In genomic region chr14:57533214-57533613, GRCh38 we compare ENCODE assay signal across 8 cellular contexts. TPM values are rescaled to one million over a fixed set of nuclear protein-coding genes. Genes with fewer than 3 reads are reported as not detected.
A peak's percentile ranks its signal among the peaks of the same experiment; 100 is the strongest.
DNase-seq lines count a peak whose midpoint lies in the region; ATAC-seq, FAIRE-seq and TF ChIP-seq lines count a peak whose summit lies in the region.

No MANE protein-coding gene starts in this region.

- no peak for TF ChIP-seq EP300 in A549 (IDR thresholded peaks at IDR 0.05)

- H3K27ac ChIP-seq in A549 (no peak overlapping the region), prostate gland (no peak overlapping the region)

- POLR2A ChIA-PET in A549 (lab: Yijun Ruan, JAX), result no interaction called here

- H3K4me2 ChIP-seq in A549, result no peak overlapping the region

- peak; percentile 43 to 44; a peak in 2 of 6 replicates for ATAC-seq in A549

- H3K27me3 ChIP-seq in GM06990 (replicated peaks; ENCODE audit: control insufficient read depth, insufficient read depth, low read length) (no peaks in the 10 kb centered on the region; the same call in 1 of the 2 replicates), prostate gland (replicated peaks; ENCODE audit: insufficient read depth) (no peaks in the 10 kb centered on the region)

- FAIRE-seq in A549 (lab: Jason Lieb, UNC), result peak; percentile 65

- no peaks in the 10 kb centered on the region for H3K36me3 ChIP-seq in GM06990 (ENCODE audit: control insufficient read depth, insufficient read depth, low read length)
- no peaks in the 10 kb centered on the region for H3K36me3 ChIP-seq in prostate gland

- TF ChIP-seq POLR2A in A549 (IDR thresholded peaks at IDR 0.05; ENCODE audit: low read length) (no peak), prostate gland (IDR thresholded peaks at IDR 0.05) (no peak)

- H3K4me1 ChIP-seq in A549, result no peaks in the 10 kb centered on the region
- no peaks in the 10 kb centered on the region for H3K4me1 ChIP-seq in prostate gland (replicated peaks)

- H3K4me3 ChIP-seq in A549 (no peak overlapping the region), GM06990 (replicated peaks; ENCODE audit: low read depth, low read length) (no peak overlapping the region), prostate gland (no peak overlapping the region)

- CTCF ChIA-PET in A549 (lab: Yijun Ruan, JAX), result interaction anchor here (1.1 to 1.3 kb wide), 2 partner anchors 12 to 338 kb away, joined by 3 to 4 read pairs; no protein-coding TSS in a partner anchor

- TF ChIP-seq CTCF in A549 (IDR thresholded peaks at IDR 0.05) (peak; percentile 32; the same call in 2 of the 3 replicates), GM06990 (IDR thresholded peaks at IDR 0.05; ENCODE audit: insufficient read depth, low read length, poor library complexity, severe bottlenecking) (peak; percentile 57), LNCAP (IDR thresholded peaks at IDR 0.05) (peak; percentile 70), prostate gland (IDR thresholded peaks at IDR 0.05) (peak in 3 of 4 experiments; percentile 25 to 45 (median 40))

- 78% methylated on average over 1 of the region's 1 CpG for WGBS in A549 (ENCODE audit: missing lambda C conversion rate)
- 67% methylated on average over 1 of the region's 1 CpG for WGBS in prostate gland

- H3K9me3 ChIP-seq in A549, result no peaks in the 10 kb centered on the region
- H3K9me3 ChIP-seq in prostate gland, result no peaks in the 10 kb centered on the region

- intact Hi-C loops in prostate gland (cut with DNase I), result loop anchor here (5.0 to 10.0 kb wide), 2 partner anchors 352 to 539 kb away; no protein-coding TSS in a partner anchor

- peak; percentile 5 to 36 for DNase-seq in A549 (ENCODE audit: low read depth in 1 of 2, low spot score in 1 of 2)
- no peak for DNase-seq in GM06990 (ENCODE audit: extremely low read depth, insufficient read length)
- DNase-seq in cerebellum (ENCODE audit: low spot score), result peak; percentile 20
- no peak for DNase-seq in prostate gland (ENCODE audit: low spot score)
- DNase-seq in D341Med (ENCODE audit: low spot score), result no peak
- no peak for DNase-seq in hepatic stellate cell (ENCODE audit: low spot score)
- no peak for DNase-seq in activated gamma-delta T cell treated with Interleukin-2 at 50 U/mL for 16 hours

- TF ChIP-seq RAD21 in A549 (conservative IDR thresholded peaks at IDR 0.05 in 1 of 2, IDR thresholded peaks at IDR 0.05 in 1 of 2), result peak; percentile 40 to 62; a peak in 3 of 5 replicates

TF ChIP-seq in A549, 52 proteins besides CTCF, POLR2A, EP300 and RAD21:
- no peak for TF ChIP-seq MAX (IDR thresholded peaks at IDR 0.05)
- TF ChIP-seq EHF (CRISPR knock-in tag; IDR thresholded peaks at IDR 0.05), result no peak
- no peak for TF ChIP-seq ELK1 (IDR thresholded peaks at IDR 0.05; ENCODE audit: low read depth, low read length)
- peak; percentile 31; the same call in 1 of the 3 replicates for TF ChIP-seq SMC3 (IDR thresholded peaks at IDR 0.05)
TF ChIP-seq in A549: peak in this region for 1.

RNA-seq across cellular contexts. Expression of gene CCDC198, which starts 39.6 kb away (rescaled TPM):
- polyA plus RNA-seq in A549 (2011; rRNA removed) (10.6 and 11.6 TPM in 2 replicates), A549 (2017; fragmentation: RNase III; extraction: RNeasy Plus Mini Kit Qiagen cat#74134 plus additional on column Dnase treatment) (7.1 to 8.1 TPM (median 7.8 TPM) in 3 replicates)
- 1.9 and 2.6 TPM in 2 replicates for polyA plus RNA-seq in A549 (2012; cell fraction: cytosol; rRNA removed)
- 6.6 and 11.7 TPM in 2 replicates for polyA plus RNA-seq in A549 (2012; cell fraction: nucleus; rRNA removed)
- polyA minus RNA-seq in A549 (2011; rRNA and poly(A)+ RNA removed), result 4.6 and 6.2 TPM in 2 replicates
- total RNA-seq in cerebellum (5.4 TPM), prostate gland (not detected)

Comparison
In these comparisons a context has a peak if more than half of its experiments do, and no peak if none do; other contexts are left out.
1. DNase-seq: peak in A549 (2 of 2) and cerebellum (single experiment); none in GM06990 (single experiment), prostate gland (single experiment), D341Med (single experiment), hepatic stellate cell (single experiment) and activated gamma-delta T cell treated with Interleukin-2 at 50 U/mL for 16 hours (single experiment).
2. Peak in every context shown above with its lines, with median percentiles within 50 percentile points of each other: CTCF ChIP-seq.